8 cellular contexts compared by ENCODE assay signal in the genomic region with DNA sequence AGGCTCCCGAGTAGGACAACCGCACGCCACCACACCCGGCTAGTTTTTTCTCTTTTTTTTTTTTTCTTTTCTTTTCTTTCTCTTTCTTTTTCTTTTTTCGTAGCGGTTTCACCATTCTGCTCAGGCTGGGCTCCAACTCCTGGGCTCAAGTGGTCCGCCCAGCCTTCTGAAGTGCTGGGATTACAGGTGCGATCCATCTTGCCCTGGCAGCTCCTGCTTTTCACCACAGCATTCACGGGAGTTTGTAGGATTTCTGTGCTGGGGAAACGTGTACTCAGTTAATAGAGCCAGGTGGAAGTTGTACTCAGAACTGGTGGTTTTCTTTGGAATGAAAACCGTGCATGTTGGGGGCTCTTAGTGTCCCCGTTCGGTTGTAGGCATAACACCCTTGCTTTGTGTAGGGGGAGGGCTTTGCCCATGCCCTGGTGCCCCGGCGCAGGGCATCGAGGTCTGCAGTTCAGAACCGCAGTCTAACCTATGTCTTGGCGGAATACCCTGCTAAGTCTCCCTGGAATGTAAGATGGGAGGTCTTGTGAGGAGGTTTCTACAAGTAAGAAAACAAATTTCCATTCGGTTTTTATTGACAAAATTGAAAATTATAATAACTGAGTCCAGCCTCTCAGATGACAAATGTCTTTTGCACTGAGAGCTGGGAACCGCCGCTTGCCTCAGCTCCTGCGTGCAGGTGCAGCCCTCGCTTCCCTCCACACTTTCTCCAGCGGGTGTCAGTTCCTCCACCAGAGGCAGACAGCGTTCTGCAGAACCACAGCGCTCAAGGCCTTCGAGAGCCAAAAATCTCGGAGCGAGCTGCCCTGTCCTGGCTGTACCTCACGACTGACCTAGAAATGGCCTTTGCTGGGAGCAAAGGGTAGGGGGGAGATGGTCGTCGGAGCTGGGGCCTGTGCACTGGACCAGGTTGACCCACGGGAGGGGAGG. TPM values are rescaled to one million over a fixed set of nuclear protein-coding genes. Genes with fewer than 3 reads are reported as not detected.
DNase-seq lines count a peak whose midpoint lies in the region; ATAC-seq and TF ChIP-seq lines count a peak whose summit lies in the region.
"Not testable (repeated sequence)": the region's sequence is repeated elsewhere in the genome, so short reads cannot be mapped to it uniquely, and the experiment has no call there.

No MANE protein-coding gene starts in this region.

- H3K27me3 Mint-ChIP-seq in activated CD4-positive, alpha-beta T cell treated with anti-CD3 and anti-CD28 coated beads, Interleukin-2, amount 10 ng/mL, durations not matched to agents 7 days and 5 days: not testable (repeated sequence)

- H3K36me3 Mint-ChIP-seq in activated CD4-positive, alpha-beta T cell treated with anti-CD3 and anti-CD28 coated beads, Interleukin-2, amount 10 ng/mL, durations not matched to agents 7 days and 5 days (ENCODE audit: low read depth): not testable (repeated sequence)

- not testable (repeated sequence) for H3K36me3 ChIP-seq in body of pancreas (replicated peaks in 1 of 2; ENCODE audit: insufficient read depth in 1 of 2, low read depth in 2 of 2); neuron (ENCODE audit: insufficient read depth, low read length); testis (ENCODE audit: low read depth, missing control alignments)

- not testable (repeated sequence) for H3K9me3 Mint-ChIP-seq in activated CD4-positive, alpha-beta T cell treated with anti-CD3 and anti-CD28 coated beads, Interleukin-2, amount 10 ng/mL, durations not matched to agents 7 days and 5 days

- not testable (repeated sequence) for H3K27me3 ChIP-seq in body of pancreas; neuron (ENCODE audit: insufficient read depth, low read length); testis

- peak overlapping the region; percentile 98 for H3K27ac Mint-ChIP-seq in activated CD4-positive, alpha-beta T cell treated with anti-CD3 and anti-CD28 coated beads, Interleukin-2, amount 10 ng/mL, durations not matched to agents 7 days and 5 days

- TF ChIP-seq CTCF in GM12865 (IDR thresholded peaks at IDR 0.05; ENCODE audit: insufficient read depth, low read depth, low read length, missing control alignments); body of pancreas (IDR thresholded peaks at IDR 0.05); testis (IDR thresholded peaks at IDR 0.05): not testable (repeated sequence)

- POLR2A ChIA-PET in activated CD4-positive, alpha-beta T cell treated with anti-CD3 and anti-CD28 coated beads, Interleukin-2, amount 10 ng/mL, durations not matched to agents 7 days and 5 days (lab: Charles Lee): not testable (repeated sequence)

- peak overlapping the region in 3 of 4 donors; percentile 80 to 89 (median 89) for H3K27ac ChIP-seq in body of pancreas
- not testable (repeated sequence) for H3K27ac ChIP-seq in testis

- peak; percentile 13 for ATAC-seq in HG02588 (IDR thresholded peaks at IDR 0.05; ENCODE audit: unreplicated experiment)
- ATAC-seq in body of pancreas: peak; percentile 9
- peak in 1 of 2 donors; percentile 26 for ATAC-seq in left cardiac atrium

- intact Hi-C loops in body of pancreas (cut with DNase I); left cardiac atrium (cut with DNase I); testis (cut with DNase I; ENCODE audit: low total_unique reads): not testable (repeated sequence)

- not testable (repeated sequence) for H2AFZ ChIP-seq in neuron (ENCODE audit: low read depth, low read length)

- H3K4me3 ChIP-seq in GM12865 (ENCODE audit: low read depth, low read length): peak overlapping the region; percentile 32
- H3K4me3 ChIP-seq in body of pancreas: not testable (repeated sequence)
- peak overlapping the region; percentile 25 for H3K4me3 ChIP-seq in neuron (ENCODE audit: low read length)
- peak overlapping the region in 1 of 2 donors; percentile 58 for H3K4me3 ChIP-seq in testis

- H3K4me3 Mint-ChIP-seq in activated CD4-positive, alpha-beta T cell treated with anti-CD3 and anti-CD28 coated beads, Interleukin-2, amount 10 ng/mL, durations not matched to agents 7 days and 5 days: peak overlapping the region; percentile 76

- not testable (repeated sequence) for TF ChIP-seq POLR2A in body of pancreas (IDR thresholded peaks at IDR 0.05); testis (IDR thresholded peaks at IDR 0.05)

- not testable (repeated sequence) for H3K4me1 Mint-ChIP-seq in activated CD4-positive, alpha-beta T cell treated with anti-CD3 and anti-CD28 coated beads, Interleukin-2, amount 10 ng/mL, durations not matched to agents 7 days and 5 days

- not testable (repeated sequence) for DNase-seq in GM12865 (ENCODE audit: low read depth)
- DNase-seq in NCI-H1105 treated with DMSO at 0.1 percent for 48 hours (lab: John Stamatoyannopoulos, UW) (peak; percentile 0), body of pancreas (peak; percentile 15 to 38 (median 28)), left cardiac atrium (peak; percentile 20), testis (peak; percentile 16)
- peak; percentile 69 for DNase-seq in activated CD4-positive, alpha-beta T cell treated with anti-CD3 and anti-CD28 coated beads, Interleukin-2, amount 10 ng/mL, durations not matched to agents 7 days and 5 days

- WGBS in body of pancreas, 2 donors: 1 to 13% methylated on average over 8 to 26 of the region's 33 CpGs
- 4 to 27% methylated on average over 8 to 21 of the region's 33 CpGs for WGBS in testis, 2 donors

- CTCF ChIA-PET in activated CD4-positive, alpha-beta T cell treated with anti-CD3 and anti-CD28 coated beads, Interleukin-2, amount 10 ng/mL, durations not matched to agents 7 days and 5 days (lab: Charles Lee): not testable (repeated sequence)

- H3K4me1 ChIP-seq in body of pancreas; neuron (ENCODE audit: insufficient read depth, low read length); testis: not testable (repeated sequence)

- H3K9me3 ChIP-seq in body of pancreas; neuron (ENCODE audit: low read length); testis: not testable (repeated sequence)

RNA-seq across cellular contexts. Expression of gene PPIAL4D, which starts 40.0 kb away (rescaled TPM):
- under 1 TPM in 1 of 2 experiments, not detected in 1; 0.69 TPM for total RNA-seq in activated CD4-positive, alpha-beta T cell treated with anti-CD3 and anti-CD28 coated beads, Interleukin-2, amount 10 ng/mL, durations not matched to agents 7 days and 5 days
- total RNA-seq in body of pancreas (not detected), left cardiac atrium (not detected), testis (not detected)
- not detected for polyA plus RNA-seq in testis (ENCODE audit: insufficient read depth, low read depth, low replicate concordance)
